28 cellular contexts compared by ENCODE assay signal in genomic region chr3:127238602-127239001, GRCh38. TPM values are rescaled to one million over a fixed set of nuclear protein-coding genes. Genes with fewer than 3 reads are reported as not detected.
"Had no signal": no experiment of that assay in that cellular context is flagged by ENCODE, and none has a peak within 500 bp of the region (broad histone marks: within the 10 kb centered on the region; RNA-seq: fewer than 3 reads in every experiment).

No MANE protein-coding gene starts in this region.

- H3K27me3 ChIP-seq: right lobe of liver, testis, tibial nerve had no signal

- H3K27ac ChIP-seq: epithelial cell of prostate, esophagus muscularis mucosa, foreskin keratinocyte, parathyroid adenoma, prostate gland, right lobe of liver, testis, tibial nerve had no signal

- H3K4me1 Mint-ChIP-seq: immature natural killer cell; memory B cell; naive B cell; nephron; stimulated activated naive B cell treated with anti-CD40 and anti-IgM and Interleukin-4, amounts not matched to agents 10 μg/mL and 1 μg/mL and 100 μg/mL, for 72 hours; stimulated activated naive CD8-positive, alpha-beta T cell treated with anti-CD3 and anti-CD28 coated beads, Interleukin-15, amount 100 ng/mL, for 72 hours had no signal

- ATAC-seq: foreskin keratinocyte; left colon; right lobe of liver; stimulated activated naive B cell treated with anti-CD40 and anti-IgM and Interleukin-4, amounts not matched to agents 10 μg/mL and 1 μg/mL and 100 μg/mL, for 72 hours; stimulated activated naive CD8-positive, alpha-beta T cell treated with anti-CD3 and anti-CD28 coated beads, Interleukin-15, amount 100 ng/mL, for 72 hours had no signal

- H3K4me1 ChIP-seq: esophagus muscularis mucosa, foreskin keratinocyte, prostate gland, right lobe of liver, testis, tibial nerve had no signal

- H3K36me3 ChIP-seq: esophagus muscularis mucosa, prostate gland, right lobe of liver, tibial nerve had no signal

- H3K27ac Mint-ChIP-seq: immature natural killer cell; memory B cell; naive B cell; nephron; stimulated activated naive B cell treated with anti-CD40 and anti-IgM and Interleukin-4, amounts not matched to agents 10 μg/mL and 1 μg/mL and 100 μg/mL, for 72 hours; stimulated activated naive CD8-positive, alpha-beta T cell treated with anti-CD3 and anti-CD28 coated beads, Interleukin-15, amount 100 ng/mL, for 72 hours had no signal

- H3K4me3 ChIP-seq: esophagus muscularis mucosa, prostate gland, right lobe of liver, testis, tibial nerve had no signal

- H3K4me3 Mint-ChIP-seq: immature natural killer cell; memory B cell; naive B cell; nephron; stimulated activated naive B cell treated with anti-CD40 and anti-IgM and Interleukin-4, amounts not matched to agents 10 μg/mL and 1 μg/mL and 100 μg/mL, for 72 hours; stimulated activated naive CD8-positive, alpha-beta T cell treated with anti-CD3 and anti-CD28 coated beads, Interleukin-15, amount 100 ng/mL, for 72 hours had no signal

- DNase-seq: caudate nucleus; cortex of kidney; effector memory CD4-positive, alpha-beta T cell; foreskin keratinocyte; immature natural killer cell; kidney; left colon; midbrain; naive B cell; retina; right lobe of liver; stimulated activated CD4-positive, alpha-beta T cell treated with anti-CD3 and anti-CD28 coated beads, Interleukin-2, amount 100 ng/mL, for 24 hours; stimulated activated CD4-positive, alpha-beta T cell treated with anti-CD3 and anti-CD28 coated beads, Interleukin-4, amount 100 ng/mL, for 4 hours; stimulated activated naive B cell treated with anti-CD40 and anti-IgM and Interleukin-4, amounts not matched to agents 10 μg/mL and 1 μg/mL and 100 μg/mL, for 72 hours; stimulated activated naive CD8-positive, alpha-beta T cell treated with anti-CD3 and anti-CD28 coated beads, Interleukin-15, amount 100 ng/mL, for 72 hours; testis had no signal

- FAIRE-seq: kidney had no signal

- H3K9me3 ChIP-seq: prostate gland, right lobe of liver, testis had no signal

- H3K36me3 Mint-ChIP-seq: immature natural killer cell; memory B cell; stimulated activated naive B cell treated with anti-CD40 and anti-IgM and Interleukin-4, amounts not matched to agents 10 μg/mL and 1 μg/mL and 100 μg/mL, for 72 hours had no signal

RNA-seq across cellular contexts. Expression of gene PRR23E, which starts 45.7 kb away (rescaled TPM):
- total RNA-seq: cerebellum, esophagus muscularis mucosa, foreskin keratinocyte, kidney, left colon, liver, omental fat pad, prostate gland, right lobe of liver, subcutaneous adipose tissue, tibial nerve, ureter had no signal
- polyA plus RNA-seq: foreskin keratinocyte, immature natural killer cell, liver had no signal

RNA-seq across cellular contexts. Expression of gene PRR20G, which starts 49.2 kb away (rescaled TPM):
- total RNA-seq: cerebellum, esophagus muscularis mucosa, foreskin keratinocyte, kidney, left colon, liver, omental fat pad, right lobe of liver, subcutaneous adipose tissue, tibial nerve, ureter had no signal
- polyA plus RNA-seq: immature natural killer cell, liver had no signal
